23 cellular contexts compared by ENCODE assay signal in the genomic region with DNA sequence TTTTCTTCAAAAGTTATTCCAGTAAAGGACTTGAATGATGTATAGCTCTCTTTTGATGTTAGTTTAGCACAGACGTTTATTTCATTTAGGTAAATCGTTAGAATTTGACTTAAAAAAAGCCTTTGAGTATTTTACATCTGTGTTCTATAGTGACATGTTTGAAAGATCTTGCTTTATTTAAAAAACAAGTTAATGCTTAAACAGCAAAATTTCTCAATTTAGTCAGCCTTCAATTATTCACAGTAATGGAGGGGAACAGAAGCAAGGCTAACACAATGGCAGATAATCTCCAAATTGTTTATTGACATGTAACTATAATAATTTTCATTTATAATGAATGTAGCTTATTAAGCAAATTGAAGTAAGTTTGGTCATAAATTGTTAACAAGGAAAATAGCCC.
DNase-seq lines count a peak whose midpoint lies in the region; ATAC-seq, FAIRE-seq and TF ChIP-seq lines count a peak whose summit lies in the region.
"Had no signal": no experiment of that assay in that cellular context is flagged by ENCODE, and none has a peak within 500 bp of the region (broad histone marks: within the 10 kb centered on the region; RNA-seq: fewer than 3 reads in every experiment).

No MANE protein-coding gene starts in this region.

- FAIRE-seq in HepG2 (lab: Jason Lieb, UNC) (no peak), K562 (lab: Jason Lieb, UNC) (no peak)
- FAIRE-seq: D721Med, GM12891, H1 had no signal

- no peaks in the 10 kb centered on the region for H3K9me3 ChIP-seq in HepG2 (ENCODE audit: low read length)
- H3K9me3 ChIP-seq in right lobe of liver: no peaks in the 10 kb centered on the region
- H3K9me3 ChIP-seq in PC-9 (ENCODE audit: insufficient read depth, low read depth): no peaks in the 10 kb centered on the region
- H3K9me3 ChIP-seq in K562 (replicated peaks; ENCODE audit: control insufficient read depth, insufficient read depth, low read depth, low read length): no peaks in the 10 kb centered on the region
- H3K9me3 ChIP-seq: BE2C; BLaER1 treated with 17β-estradiol and CSF1 and Interleukin-3, amounts not matched to agents 10 nM and 100 nM had no signal

- no peak overlapping the region for H3K4me2 ChIP-seq in HepG2 (ENCODE audit: low read depth, low read length)
- H3K4me2 ChIP-seq in PC-9: no peak overlapping the region
- H3K4me2 ChIP-seq in K562 (ENCODE audit: insufficient read depth, low read length): no peak overlapping the region
- H3K4me2 ChIP-seq: BLaER1 treated with 17β-estradiol and CSF1 and Interleukin-3, amounts not matched to agents 10 nM and 100 nM had no signal

- intact Hi-C loops in HepG2 (cut with micrococcal nuclease; ENCODE audit: unreplicated experiment): no loop called here
- intact Hi-C loops in right lobe of liver (cut with DNase I): no loop called here
- intact Hi-C loops in PC-9 (cut with micrococcal nuclease; ENCODE audit: unreplicated experiment): no loop called here
- intact Hi-C loops in K562 (cut with micrococcal nuclease): no loop called here
- intact Hi-C loops in posterior cingulate gyrus (cut with DNase I): no loop called here

- H3K4me1 ChIP-seq in HepG2 (ENCODE audit: insufficient read depth, low read length) (peaks cover 11% of the 10 kb centered on the region; the same call in 1 of the 2 replicates), right lobe of liver (peaks cover 0 to 18% (median 2%) of the 10 kb centered on the region in 4 donors), PC-9 (replicated peaks; ENCODE audit: insufficient read depth) (no peaks in the 10 kb centered on the region), K562 (replicated peaks in 1 of 2; ENCODE audit: control insufficient read depth in 2 of 2, insufficient read depth in 2 of 2, low read length in 2 of 2) (no peaks in the 10 kb centered on the region)
- H3K4me1 ChIP-seq: BE2C had no signal

- CTCF ChIA-PET in HepG2 (lab: Yijun Ruan, JAX; ENCODE audit: low intra/inter-chr PET ratio, low total read pairs) (no interaction called here), PC-9 (lab: Charles Lee) (no interaction called here), K562 (lab: Yijun Ruan, JAX; ENCODE audit: low intra/inter-chr PET ratio) (no interaction called here)

- H3K79me2 ChIP-seq in HepG2 (ENCODE audit: insufficient read depth, low read length) (peaks cover 10% of the 10 kb centered on the region), PC-9 (ENCODE audit: low read depth) (peaks cover 33% of the 10 kb centered on the region), K562 (ENCODE audit: control insufficient read depth, insufficient read depth, low read length) (peaks cover 14% of the 10 kb centered on the region; the same call in 2 of the 3 replicates)

- no TSS peak for BruUV-seq in HepG2 (replicated peaks; lab: Mats Ljungman, UMichigan)
- BruUV-seq in PC-9 (replicated peaks; lab: Mats Ljungman, UMichigan): no TSS peak
- BruUV-seq in K562 (replicated peaks; lab: Mats Ljungman, UMichigan): no TSS peak

- TF ChIP-seq CTCF in HepG2 (CRISPR knock-in tag; IDR thresholded peaks at IDR 0.05) (no peak), right lobe of liver (IDR thresholded peaks at IDR 0.05) (no peak), PC-9 (conservative IDR thresholded peaks at IDR 0.05) (no peak), K562 (IDR thresholded peaks at IDR 0.05 in 2 of 3, conservative IDR thresholded peaks at IDR 0.05 in 1 of 3; ENCODE audit: insufficient read depth in 2 of 3, low read depth in 1 of 3, low read length in 3 of 3) (no peak)

- H4K20me1 ChIP-seq in HepG2 (ENCODE audit: insufficient read depth, low read length): 0 out of 2 replicates have a peak, but pooled peaks cover 6% of the 10 kb centered on the region
- H4K20me1 ChIP-seq in PC-9 (ENCODE audit: insufficient read depth): 0 out of 2 replicates have a peak, but pooled peaks cover 9% of the 10 kb centered on the region
- H4K20me1 ChIP-seq in K562 (replicated peaks; ENCODE audit: control insufficient read depth, insufficient read depth, low read length): no peaks in the 10 kb centered on the region

- no peak for DNase-seq in HepG2 (ENCODE audit: low spot score)
- no peak for DNase-seq in right lobe of liver
- DNase-seq in PC-9: no peak
- no peak for DNase-seq in K562 (ENCODE audit: extremely low read depth in 1 of 4, low spot score in 3 of 4)
- DNase-seq in posterior cingulate gyrus: no peak
- DNase-seq in activated CD4-positive, alpha-beta T cell treated with anti-CD3 and anti-CD28 coated beads for 4 hours: no peak
- DNase-seq: 8988T; AML-193; BE2C; CD4-positive, alpha-beta T cell; CD8-positive, alpha-beta memory T cell; DMS 273 treated with DMSO at 0.1 percent for 48 hours; DMS79; EL; GF-D8; GM23248; H7; HCEC 1CT had no signal

- in situ Hi-C loops in HepG2 (cut with HindIII; ENCODE audit: extremely low pct_ligation_motif_present, low pct_unique_long_range_greater_than_20kb): no loop called here
- in situ Hi-C loops in K562 (cut with MboI): no loop called here

- no peak overlapping the region for H3K27ac ChIP-seq in HepG2 (ENCODE audit: extremely low read length, insufficient read depth, low read length)
- no peak overlapping the region for H3K27ac ChIP-seq in right lobe of liver
- 0 out of 2 replicates have a peak overlapping the region, but pooled peaks have one; percentile 0 for H3K27ac ChIP-seq in PC-9
- no peak overlapping the region for H3K27ac ChIP-seq in K562 (ENCODE audit: extremely low read depth, low read depth, low read length)
- H3K27ac ChIP-seq: BLaER1 treated with 17β-estradiol and CSF1 and Interleukin-3, amounts not matched to agents 10 nM and 100 nM; GM23248 had no signal

- H3K36me3 ChIP-seq in HepG2 (replicated peaks in 1 of 2; ENCODE audit: control insufficient read depth in 1 of 2, insufficient read depth in 2 of 2, low read length in 2 of 2) (peaks cover 2 to 11% of the 10 kb centered on the region in 2 experiments; a peak in 2 of 5 replicates), right lobe of liver (peaks cover 0 to 3% (median 0%) of the 10 kb centered on the region in 4 donors), PC-9 (ENCODE audit: low read depth) (peaks cover 20% of the 10 kb centered on the region; the same call in 1 of the 2 replicates), K562 (ENCODE audit: control insufficient read depth, insufficient read depth, low read length) (peaks cover 12% of the 10 kb centered on the region; the same call in 2 of the 3 replicates)

- H3K4me3 ChIP-seq in HepG2 (replicated peaks in 1 of 3; ENCODE audit: insufficient read depth in 1 of 3, low read depth in 2 of 3, low read length in 3 of 3) (no peak overlapping the region), right lobe of liver (no peak overlapping the region), PC-9 (no peak overlapping the region), K562 (no peak overlapping the region)
- H3K4me3 ChIP-seq: BLaER1 treated with 17β-estradiol and CSF1 and Interleukin-3, amounts not matched to agents 10 nM and 100 nM; GM23248 had no signal

- H3K27me3 ChIP-seq in HepG2 (ENCODE audit: control insufficient read depth in 1 of 2, insufficient read depth in 2 of 2, low read length in 2 of 2) (no peaks in the 10 kb centered on the region), right lobe of liver (no peaks in the 10 kb centered on the region), PC-9 (ENCODE audit: insufficient read depth, low read depth) (no peaks in the 10 kb centered on the region), K562 (ENCODE audit: control insufficient read depth in 2 of 2, insufficient read depth in 2 of 2, low read length in 2 of 2) (no peaks in the 10 kb centered on the region)
- H3K27me3 ChIP-seq: BE2C; BLaER1 treated with 17β-estradiol and CSF1 and Interleukin-3, amounts not matched to agents 10 nM and 100 nM had no signal

- H3K9me2 ChIP-seq in PC-9 (ENCODE audit: insufficient read depth): no peaks in the 10 kb centered on the region; the same call in 1 of the 2 replicates

- H3F3A ChIP-seq in PC-9 (ENCODE audit: insufficient read depth, low read depth): peaks cover 8% of the 10 kb centered on the region

- H2AFZ ChIP-seq in HepG2 (ENCODE audit: low read length): no peak overlapping the region
- H2AFZ ChIP-seq in PC-9: no peak overlapping the region
- no peak overlapping the region for H2AFZ ChIP-seq in K562 (ENCODE audit: low read depth, low read length)
- H2AFZ ChIP-seq: GM23248 had no signal

- 92% methylated on average over 2 of the region's 2 CpGs for WGBS in HepG2 (ENCODE audit: low lambda C conversion rate)
- 83% methylated on average over 2 of the region's 2 CpGs for WGBS in right lobe of liver (ENCODE audit: insufficient coverage, low coverage, low lambda C conversion rate, missing lambda C conversion rate)
- 77% methylated on average over 2 of the region's 2 CpGs for WGBS in K562 (ENCODE audit: insufficient coverage, low coverage, missing lambda C conversion rate)

- TF ChIP-seq RAD21 in HepG2 (CRISPR knock-in tag; IDR thresholded peaks at IDR 0.05): no peak
- no peak for TF ChIP-seq RAD21 in K562 (CRISPR knock-in tag; conservative IDR thresholded peaks at IDR 0.05 in 1 of 2, IDR thresholded peaks at IDR 0.05 in 1 of 2)

- H3K9me1 ChIP-seq in K562 (ENCODE audit: control insufficient read depth, insufficient read depth, low read length): no peaks in the 10 kb centered on the region

- ATAC-seq in HepG2 (no peak), right lobe of liver (no peak), K562 (no peak), GM19351 (IDR thresholded peaks at IDR 0.05; ENCODE audit: unreplicated experiment) (no peak)

- TF ChIP-seq EP300 in HepG2 (IDR thresholded peaks at IDR 0.05; ENCODE audit: low read depth in 2 of 2, low read length in 2 of 2): no peak
- TF ChIP-seq EP300 in HepG2 (CRISPR knock-in tag; IDR thresholded peaks at IDR 0.05; ENCODE audit: borderline replicate concordance): no peak
- TF ChIP-seq EP300 in K562 (IDR thresholded peaks at IDR 0.05; ENCODE audit: low read length): no peak

- TF ChIP-seq POLR2A in HepG2 (IDR thresholded peaks at IDR 0.05; ENCODE audit: insufficient read depth in 1 of 2, low read depth in 2 of 2, low read length in 2 of 2) (no peak), right lobe of liver (IDR thresholded peaks at IDR 0.05) (no peak), K562 (conservative IDR thresholded peaks at IDR 0.05) (no peak)

- H3K9ac ChIP-seq in HepG2 (ENCODE audit: insufficient read depth, low read depth, low read length) (no peak overlapping the region), K562 (ENCODE audit: insufficient read depth in 1 of 2, low read depth in 2 of 2, low read length in 2 of 2) (no peak overlapping the region)
- H3K9ac ChIP-seq: BLaER1 treated with 17β-estradiol and CSF1 and Interleukin-3, amounts not matched to agents 10 nM and 100 nM; GM23248 had no signal

- POLR2A ChIA-PET in HepG2 (lab: Yijun Ruan, JAX): no interaction called here
- POLR2A ChIA-PET in PC-9 (lab: Charles Lee; ENCODE audit: unreplicated experiment): interaction anchor here (0.6 kb wide), 1 partner anchor 1263 kb away, joined by 4 read pairs; no protein-coding TSS in a partner anchor
- POLR2A ChIA-PET in K562 (lab: Yijun Ruan, JAX): interaction anchor here (0.6 to 1.3 kb wide), 5 partner anchors 10 to 506 kb away, joined by 3 to 6 read pairs (median 4); a partner anchor contains a TSS

TF ChIP-seq in HepG2, 621 proteins besides CTCF, POLR2A, EP300 and RAD21 (continues in another document):
- TF ChIP-seq ZNF296 (CRISPR knock-in tag; conservative IDR thresholded peaks at IDR 0.05) (no peak), GZF1 (CRISPR knock-in tag; IDR thresholded peaks at IDR 0.05) (no peak)

TF ChIP-seq in K562, 482 proteins besides CTCF, POLR2A, EP300 and RAD21 (continues in another document):
- peak; percentile 37; the same call in 1 of the 2 replicates for TF ChIP-seq MAFG (tag; conservative IDR thresholded peaks at IDR 0.05)
- peak; percentile 84 for TF ChIP-seq ZNF316 (IDR thresholded peaks at IDR 0.05)
